ENCODE assay signal across 8 cellular contexts in genomic region chr19:16542045-16542893, GRCh38. TPM values are rescaled to one million over a fixed set of nuclear protein-coding genes. Genes with fewer than 3 reads are reported as not detected.
DNase-seq lines count a peak whose midpoint lies in the region; ATAC-seq, FAIRE-seq and TF ChIP-seq lines count a peak whose summit lies in the region.

TSS of gene CHERP (minus strand) at chr19:16542437. CDS start at chr19:16542378, 59 bp downstream.

- intact Hi-C loops in CD14-positive monocyte (cut with micrococcal nuclease) (loop anchor here (2.0 to 5.0 kb wide), 3 partner anchors 29 to 45 kb away; partner anchors contain the start of genes C19orf44 (in 2 of the 2) and CALR3 (in 2 of the 2)), HepG2 (cut with micrococcal nuclease; ENCODE audit: unreplicated experiment) (no loop called here)

- H3K4me1 ChIP-seq in HepG2 (ENCODE audit: insufficient read depth, low read length): peaks cover 32% of the 10 kb centered on the region

- TF ChIP-seq EP300 in HepG2 (IDR thresholded peaks at IDR 0.05; ENCODE audit: low read depth in 2 of 2, low read length in 2 of 2) (no peak), HepG2 (CRISPR knock-in tag; IDR thresholded peaks at IDR 0.05; ENCODE audit: borderline replicate concordance) (no peak)

- H4K20me1 ChIP-seq in HepG2 (ENCODE audit: insufficient read depth, low read length): peaks cover 21% of the 10 kb centered on the region

- BruUV-seq in HepG2 (replicated peaks; lab: Mats Ljungman, UMichigan): no TSS peak

- in situ Hi-C loops in HepG2 (cut with HindIII; ENCODE audit: extremely low pct_ligation_motif_present, low pct_unique_long_range_greater_than_20kb): no loop called here

- CTCF ChIA-PET in HepG2 (lab: Yijun Ruan, JAX; ENCODE audit: low intra/inter-chr PET ratio, low total read pairs): no interaction called here

- peak within 1 kb of the TSS; percentile 96 for H3K9ac ChIP-seq in HepG2 (ENCODE audit: insufficient read depth, low read depth, low read length)

- ATAC-seq in GM19397 (IDR thresholded peaks at IDR 0.05; ENCODE audit: unreplicated experiment) (peak; percentile 81), HG03565 (IDR thresholded peaks at IDR 0.05; ENCODE audit: unreplicated experiment) (peak; percentile 55), HepG2 (peak; percentile 81)

- peak within 1 kb of the TSS; percentile 87 for H3K27ac ChIP-seq in HepG2 (ENCODE audit: extremely low read length, insufficient read depth, low read length)

- H3K36me3 ChIP-seq in HepG2 (replicated peaks in 1 of 2; ENCODE audit: control insufficient read depth in 1 of 2, insufficient read depth in 2 of 2, low read length in 2 of 2): peaks cover 9 to 20% of the 10 kb centered on the region in 2 experiments

- peak within 1 kb of the TSS; percentile 79 to 91 (median 88) for H3K27ac Mint-ChIP-seq in CD14-positive monocyte

- no peak within 1 kb of the TSS for H2AFZ ChIP-seq in HepG2 (ENCODE audit: low read length)

- H3K36me3 Mint-ChIP-seq in CD14-positive monocyte: peaks cover 17 to 33% of the 10 kb centered on the region in 2 donors

- peak; percentile 91 for DNase-seq in CD14-positive monocyte (ENCODE audit: low spot score)
- DNase-seq in NCI-H774 (lab: John Stamatoyannopoulos, UW): peak; percentile 93
- DNase-seq in activated CD4-positive, alpha-beta T cell treated with anti-CD3 and anti-CD28 coated beads, Interleukin-2, amount 50 U/mL, for 4 hours: peak; percentile 91 to 92
- DNase-seq in dermis blood vessel endothelial cell: peak; percentile 96
- DNase-seq in HepG2 (ENCODE audit: low spot score): peak; percentile 87
- peak; percentile 89 to 93 for DNase-seq in stimulated activated CD4-positive, alpha-beta T cell treated with anti-CD3 and anti-CD28 coated beads, Interleukin-2, amount 100 ng/mL, for 48 hours

- peaks cover 57% of the 10 kb centered on the region for H3K79me2 ChIP-seq in HepG2 (ENCODE audit: insufficient read depth, low read length)

- TF ChIP-seq POLR2A in HepG2 (IDR thresholded peaks at IDR 0.05; ENCODE audit: insufficient read depth in 1 of 2, low read depth in 2 of 2, low read length in 2 of 2): peak; percentile 76 to 95

- FAIRE-seq in HepG2 (lab: Jason Lieb, UNC): no peak

- no peak for TF ChIP-seq CTCF in CD14-positive monocyte (IDR thresholded peaks at IDR 0.05)
- TF ChIP-seq CTCF in HepG2 (CRISPR knock-in tag; IDR thresholded peaks at IDR 0.05): no peak; the same call in 1 of the 2 replicates

- WGBS in HepG2 (ENCODE audit: low lambda C conversion rate): 3% methylated on average over 12 of the region's 106 CpGs

- H3K4me3 ChIP-seq in HepG2 (replicated peaks in 1 of 3; ENCODE audit: insufficient read depth in 1 of 3, low read depth in 2 of 3, low read length in 3 of 3): peak within 1 kb of the TSS; percentile 86 to 99 (median 96)

- H3K9me3 Mint-ChIP-seq in CD14-positive monocyte: no peaks in the 10 kb centered on the region

- no peaks in the 10 kb centered on the region; a peak in 1 of 5 replicates for H3K27me3 ChIP-seq in HepG2 (ENCODE audit: control insufficient read depth in 1 of 2, insufficient read depth in 2 of 2, low read length in 2 of 2)

- H3K9me3 ChIP-seq in HepG2 (ENCODE audit: low read length): no peaks in the 10 kb centered on the region

- TF ChIP-seq RAD21 in HepG2 (CRISPR knock-in tag; IDR thresholded peaks at IDR 0.05): 0 out of 2 replicates have a peak, but pooled peaks have one; percentile 17

- peaks cover 36% of the 10 kb centered on the region for H3K4me1 Mint-ChIP-seq in CD14-positive monocyte

- no peaks in the 10 kb centered on the region for H3K27me3 Mint-ChIP-seq in CD14-positive monocyte (ENCODE audit: low read depth in 3 of 3)

- H3K4me3 Mint-ChIP-seq in CD14-positive monocyte: peak within 1 kb of the TSS; percentile 87 to 92

- H3K4me2 ChIP-seq in HepG2 (ENCODE audit: low read depth, low read length): peak within 1 kb of the TSS; percentile 89

- POLR2A ChIA-PET in HepG2 (lab: Yijun Ruan, JAX): interaction anchor here (0.9 to 1.5 kb wide), 5 partner anchors 30 to 55 kb away, joined by 3 to 10 read pairs (median 4); partner anchors contain the start of genes C19orf44, CALR3 and SLC35E1

TF ChIP-seq in HepG2, 621 proteins besides CTCF, POLR2A, EP300 and RAD21 (continues in another document):
- no peak for TF ChIP-seq HNF1B (CRISPR knock-in tag; IDR thresholded peaks at IDR 0.05)
- peak; percentile 78; the same call in 1 of the 2 replicates for TF ChIP-seq ZFP37 (CRISPR knock-in tag; IDR thresholded peaks at IDR 0.05; ENCODE audit: borderline replicate concordance)
- no peak for TF ChIP-seq GATA4 (IDR thresholded peaks at IDR 0.05; ENCODE audit: borderline replicate concordance, low read depth)
- no peak; the same call in 1 of the 2 replicates for TF ChIP-seq SMAD1 (CRISPR knock-in tag; IDR thresholded peaks at IDR 0.05; ENCODE audit: borderline replicate concordance, low read depth)
- TF ChIP-seq NFYC (CRISPR knock-in tag; IDR thresholded peaks at IDR 0.05): peak; percentile 43; the same call in 1 of the 2 replicates
- 0 out of 2 replicates have a peak, but pooled peaks have one; percentile 74 for TF ChIP-seq GZF1 (CRISPR knock-in tag; IDR thresholded peaks at IDR 0.05)
- peak; percentile 91 for TF ChIP-seq ZBTB2 (CRISPR knock-in tag; IDR thresholded peaks at IDR 0.05; ENCODE audit: low read depth)
- peak; percentile 18; the same call in 1 of the 2 replicates for TF ChIP-seq ZNF362 (CRISPR knock-in tag; IDR thresholded peaks at IDR 0.05; ENCODE audit: borderline replicate concordance)
- no peak for TF ChIP-seq ZNF7 (CRISPR knock-in tag; IDR thresholded peaks at IDR 0.05)
- no peak for TF ChIP-seq ZNF136 (CRISPR knock-in tag; IDR thresholded peaks at IDR 0.05; ENCODE audit: low read depth)

RNA-seq across cellular contexts. Expression of gene CHERP, which starts in this region (rescaled TPM):
- polyA plus RNA-seq in CD14-positive monocyte (1 to 10 TPM; 3.2 to 5.3 TPM), HepG2 (2011; rRNA removed) (5.4 and 5.9 TPM in 2 replicates)
- total RNA-seq in dermis blood vessel endothelial cell (2.7 and 10.3 TPM in 2 replicates), HepG2 (2016; rRNA removed; fragmentation: Illumina TruSeq; extraction: Trizol) (4.3 and 9.1 TPM in 2 replicates)
- total RNA-seq in HepG2 (2016; cell fraction: cytosol; rRNA removed; fragmentation: Illumina TruSeq; extraction: Trizol; ENCODE audit: low read depth): 3.8 and 4.0 TPM in 2 replicates
- total RNA-seq in HepG2 (2016; cell fraction: insoluble cytoplasmic fraction; rRNA removed; fragmentation: Illumina TruSeq; extraction: Trizol): 6.0 and 7.4 TPM in 2 replicates
- total RNA-seq in HepG2 (2016; cell fraction: membrane; rRNA removed; fragmentation: Illumina TruSeq; extraction: Trizol): 5.5 and 6.1 TPM in 2 replicates
- 8.1 and 13.9 TPM in 2 replicates for total RNA-seq in HepG2 (2016; cell fraction: nucleus; rRNA removed; fragmentation: Illumina TruSeq; extraction: Trizol)
- 2.9 and 3.2 TPM in 2 replicates for polyA plus RNA-seq in HepG2 (2011; cell fraction: cytosol; rRNA removed)
- 34.4 and 39.5 TPM in 2 replicates for polyA plus RNA-seq in HepG2 (2011; cell fraction: nucleus; rRNA removed)
- 20.4 and 25.1 TPM in 2 replicates for polyA plus RNA-seq in HepG2 (2012)
- polyA plus RNA-seq in HepG2 (2016; cell fraction: cytosol; fragmentation: Illumina TruSeq; extraction: Trizol; ENCODE audit: low read depth): 2.1 and 2.2 TPM in 2 replicates
- polyA plus RNA-seq in HepG2 (2016; cell fraction: insoluble cytoplasmic fraction; fragmentation: Illumina TruSeq; extraction: Trizol; ENCODE audit: low read depth): 19.7 and 26.9 TPM in 2 replicates
- polyA plus RNA-seq in HepG2 (2016; cell fraction: membrane; fragmentation: Illumina TruSeq; extraction: Trizol; ENCODE audit: low read depth): 4.9 and 6.0 TPM in 2 replicates
- 54.8 and 59.8 TPM in 2 replicates for polyA plus RNA-seq in HepG2 (2016; cell fraction: nucleus; fragmentation: Illumina TruSeq; extraction: Trizol; ENCODE audit: insufficient read depth, low read depth)
- polyA minus RNA-seq in HepG2 (2011; rRNA and poly(A)+ RNA removed; ENCODE audit: low replicate concordance): 10.1 and 16.3 TPM in 2 replicates
- 7.1 and 9.3 TPM in 2 replicates for polyA minus RNA-seq in HepG2 (2011; cell fraction: cytosol; rRNA and poly(A)+ RNA removed)
- 18.4 and 19.8 TPM in 2 replicates for polyA minus RNA-seq in HepG2 (2011; cell fraction: nucleus; rRNA and poly(A)+ RNA removed)

Comparison
In these comparisons a context has a peak if more than half of its experiments do, and no peak if none do; other contexts are left out.
1. Peak in every context shown above with its lines: DNase-seq, ATAC-seq, H3K4me3 ChIP-seq and H3K27ac ChIP-seq.